In genomic region chr7:139340808-139341057, GRCh38 we compare ENCODE assay signal across 1 cellular context.
TF ChIP-seq lines count a peak whose summit lies in the region.

No MANE protein-coding gene starts in this region.

TF ChIP-seq in HepG2, 621 proteins besides CTCF, POLR2A, EP300 and RAD21 (continues in another document):
- TF ChIP-seq HMGXB3 (CRISPR knock-in tag; IDR thresholded peaks at IDR 0.05; ENCODE audit: borderline replicate concordance) (no peak), MYNN (CRISPR knock-in tag; IDR thresholded peaks at IDR 0.05; ENCODE audit: low read depth) (no peak), ZBTB40 (IDR thresholded peaks at IDR 0.05) (no peak), ZBTB40 (CRISPR knock-in tag; IDR thresholded peaks at IDR 0.05) (no peak), ATF1 (CRISPR knock-in tag; IDR thresholded peaks at IDR 0.05) (peak; percentile 70), ZNF362 (CRISPR knock-in tag; IDR thresholded peaks at IDR 0.05; ENCODE audit: borderline replicate concordance) (0 out of 2 replicates have a peak, but pooled peaks have one; percentile 3), ZBTB7B (CRISPR knock-in tag; IDR thresholded peaks at IDR 0.05) (no peak), ZNF543 (CRISPR knock-in tag; IDR thresholded peaks at IDR 0.05) (no peak), MAFF (IDR thresholded peaks at IDR 0.05; ENCODE audit: low read depth, low read length) (peak; percentile 41; the same call in 1 of the 2 replicates), U2AF1 (optimal IDR thresholded peaks at IDR 0.05; ENCODE audit: low read depth, low read length) (peak; percentile 60), ZNF10 (CRISPR knock-in tag; IDR thresholded peaks at IDR 0.05; ENCODE audit: borderline replicate concordance, low read depth) (no peak), BORCS8-MEF2B (CRISPR knock-in tag; IDR thresholded peaks at IDR 0.05) (no peak), ZNF567 (CRISPR knock-in tag; IDR thresholded peaks at IDR 0.05; ENCODE audit: borderline replicate concordance) (no peak), ZMYM3 (CRISPR knock-in tag; IDR thresholded peaks at IDR 0.05) (no peak), NONO (IDR thresholded peaks at IDR 0.05) (no peak), NONO (CRISPR knock-in tag; conservative IDR thresholded peaks at IDR 0.05) (no peak), SAP130 (CRISPR knock-in tag; IDR thresholded peaks at IDR 0.05; ENCODE audit: low read depth) (no peak), CC2D1A (CRISPR knock-in tag; IDR thresholded peaks at IDR 0.05) (no peak), HNF4A (CRISPR knock-in tag; IDR thresholded peaks at IDR 0.05) (no peak), GABPB1 (CRISPR knock-in tag; IDR thresholded peaks at IDR 0.05) (no peak), MEIS1 (CRISPR knock-in tag; IDR thresholded peaks at IDR 0.05; ENCODE audit: borderline replicate concordance) (no peak), RBM39 (IDR thresholded peaks at IDR 0.05; ENCODE audit: low read depth, low read length, poor library complexity, severe bottlenecking) (no peak), ZNF136 (CRISPR knock-in tag; IDR thresholded peaks at IDR 0.05; ENCODE audit: low read depth) (no peak), ZNF354B (CRISPR knock-in tag; IDR thresholded peaks at IDR 0.05) (no peak), GFI1 (CRISPR knock-in tag; IDR thresholded peaks at IDR 0.05; ENCODE audit: borderline replicate concordance) (no peak; the same call in 1 of the 2 replicates), SNAPC2 (CRISPR knock-in tag; IDR thresholded peaks at IDR 0.05) (no peak), KDM5A (IDR thresholded peaks at IDR 0.05; ENCODE audit: borderline replicate concordance, low read length) (peak; percentile 60; the same call in 1 of the 2 replicates), CREBL2 (CRISPR knock-in tag; IDR thresholded peaks at IDR 0.05; ENCODE audit: borderline replicate concordance) (no peak)
- TF ChIP-seq, protein P1, sequence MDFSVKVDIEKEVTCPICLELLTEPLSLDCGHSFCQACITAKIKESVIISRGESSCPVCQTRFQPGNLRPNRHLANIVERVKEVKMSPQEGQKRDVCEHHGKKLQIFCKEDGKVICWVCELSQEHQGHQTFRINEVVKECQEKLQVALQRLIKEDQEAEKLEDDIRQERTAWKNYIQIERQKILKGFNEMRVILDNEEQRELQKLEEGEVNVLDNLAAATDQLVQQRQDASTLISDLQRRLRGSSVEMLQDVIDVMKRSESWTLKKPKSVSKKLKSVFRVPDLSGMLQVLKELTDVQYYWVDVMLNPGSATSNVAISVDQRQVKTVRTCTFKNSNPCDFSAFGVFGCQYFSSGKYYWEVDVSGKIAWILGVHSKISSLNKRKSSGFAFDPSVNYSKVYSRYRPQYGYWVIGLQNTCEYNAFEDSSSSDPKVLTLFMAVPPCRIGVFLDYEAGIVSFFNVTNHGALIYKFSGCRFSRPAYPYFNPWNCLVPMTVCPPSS (IDR thresholded peaks at IDR 0.05): no peak
- TF ChIP-seq, protein P2, sequence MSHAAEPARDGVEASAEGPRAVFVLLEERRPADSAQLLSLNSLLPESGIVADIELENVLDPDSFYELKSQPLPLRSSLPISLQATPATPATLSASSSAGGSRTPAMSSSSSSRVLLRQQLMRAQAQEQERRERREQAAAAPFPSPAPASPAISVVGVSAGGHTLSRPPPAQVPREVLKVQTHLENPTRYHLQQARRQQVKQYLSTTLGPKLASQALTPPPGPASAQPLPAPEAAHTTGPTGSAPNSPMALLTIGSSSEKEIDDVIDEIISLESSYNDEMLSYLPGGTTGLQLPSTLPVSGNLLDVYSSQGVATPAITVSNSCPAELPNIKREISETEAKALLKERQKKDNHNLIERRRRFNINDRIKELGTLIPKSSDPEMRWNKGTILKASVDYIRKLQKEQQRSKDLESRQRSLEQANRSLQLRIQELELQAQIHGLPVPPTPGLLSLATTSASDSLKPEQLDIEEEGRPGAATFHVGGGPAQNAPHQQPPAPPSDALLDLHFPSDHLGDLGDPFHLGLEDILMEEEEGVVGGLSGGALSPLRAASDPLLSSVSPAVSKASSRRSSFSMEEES (CRISPR knock-in tag; IDR thresholded peaks at IDR 0.05): no peak
- TF ChIP-seq, protein P3, sequence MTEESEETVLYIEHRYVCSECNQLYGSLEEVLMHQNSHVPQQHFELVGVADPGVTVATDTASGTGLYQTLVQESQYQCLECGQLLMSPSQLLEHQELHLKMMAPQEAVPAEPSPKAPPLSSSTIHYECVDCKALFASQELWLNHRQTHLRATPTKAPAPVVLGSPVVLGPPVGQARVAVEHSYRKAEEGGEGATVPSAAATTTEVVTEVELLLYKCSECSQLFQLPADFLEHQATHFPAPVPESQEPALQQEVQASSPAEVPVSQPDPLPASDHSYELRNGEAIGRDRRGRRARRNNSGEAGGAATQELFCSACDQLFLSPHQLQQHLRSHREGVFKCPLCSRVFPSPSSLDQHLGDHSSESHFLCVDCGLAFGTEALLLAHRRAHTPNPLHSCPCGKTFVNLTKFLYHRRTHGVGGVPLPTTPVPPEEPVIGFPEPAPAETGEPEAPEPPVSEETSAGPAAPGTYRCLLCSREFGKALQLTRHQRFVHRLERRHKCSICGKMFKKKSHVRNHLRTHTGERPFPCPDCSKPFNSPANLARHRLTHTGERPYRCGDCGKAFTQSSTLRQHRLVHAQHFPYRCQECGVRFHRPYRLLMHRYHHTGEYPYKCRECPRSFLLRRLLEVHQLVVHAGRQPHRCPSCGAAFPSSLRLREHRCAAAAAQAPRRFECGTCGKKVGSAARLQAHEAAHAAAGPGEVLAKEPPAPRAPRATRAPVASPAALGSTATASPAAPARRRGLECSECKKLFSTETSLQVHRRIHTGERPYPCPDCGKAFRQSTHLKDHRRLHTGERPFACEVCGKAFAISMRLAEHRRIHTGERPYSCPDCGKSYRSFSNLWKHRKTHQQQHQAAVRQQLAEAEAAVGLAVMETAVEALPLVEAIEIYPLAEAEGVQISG (CRISPR knock-in tag; IDR thresholded peaks at IDR 0.05): no peak
- TF ChIP-seq, protein P4, sequence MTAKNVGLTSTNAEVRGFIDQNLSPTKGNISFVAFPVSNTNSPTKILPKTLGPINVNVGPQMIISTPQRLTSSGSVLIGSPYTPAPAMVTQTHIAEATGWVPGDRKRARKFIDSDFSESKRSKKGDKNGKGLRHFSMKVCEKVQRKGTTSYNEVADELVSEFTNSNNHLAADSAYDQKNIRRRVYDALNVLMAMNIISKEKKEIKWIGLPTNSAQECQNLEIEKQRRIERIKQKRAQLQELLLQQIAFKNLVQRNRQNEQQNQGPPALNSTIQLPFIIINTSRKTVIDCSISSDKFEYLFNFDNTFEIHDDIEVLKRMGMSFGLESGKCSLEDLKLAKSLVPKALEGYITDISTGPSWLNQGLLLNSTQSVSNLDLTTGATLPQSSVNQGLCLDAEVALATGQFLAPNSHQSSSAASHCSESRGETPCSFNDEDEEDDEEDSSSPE (CRISPR knock-in tag; IDR thresholded peaks at IDR 0.05): no peak
- TF ChIP-seq, protein P5, sequence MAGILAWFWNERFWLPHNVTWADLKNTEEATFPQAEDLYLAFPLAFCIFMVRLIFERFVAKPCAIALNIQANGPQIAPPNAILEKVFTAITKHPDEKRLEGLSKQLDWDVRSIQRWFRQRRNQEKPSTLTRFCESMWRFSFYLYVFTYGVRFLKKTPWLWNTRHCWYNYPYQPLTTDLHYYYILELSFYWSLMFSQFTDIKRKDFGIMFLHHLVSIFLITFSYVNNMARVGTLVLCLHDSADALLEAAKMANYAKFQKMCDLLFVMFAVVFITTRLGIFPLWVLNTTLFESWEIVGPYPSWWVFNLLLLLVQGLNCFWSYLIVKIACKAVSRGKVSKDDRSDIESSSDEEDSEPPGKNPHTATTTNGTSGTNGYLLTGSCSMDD (CRISPR knock-in tag; IDR thresholded peaks at IDR 0.05): no peak
